ENCODE assay signal across 23 cellular contexts in the genomic region with DNA sequence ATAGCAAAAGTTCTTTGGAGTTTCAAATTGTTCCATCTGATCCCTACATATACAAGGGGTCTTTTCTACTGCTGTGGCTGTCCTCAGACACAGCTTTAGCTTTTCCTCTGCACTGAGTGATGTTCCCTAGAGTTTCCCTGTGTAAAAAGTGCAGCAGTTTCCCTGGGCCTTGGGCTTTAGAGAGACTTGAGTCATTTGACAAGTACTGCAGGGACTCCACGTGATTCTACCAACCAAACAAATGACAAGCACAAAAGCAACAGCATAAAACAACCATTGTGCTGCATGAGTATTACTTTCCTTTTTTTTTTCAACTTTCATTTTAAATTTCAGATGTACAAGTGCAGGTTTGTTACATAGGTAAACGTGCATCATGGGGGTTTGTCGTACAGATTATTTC.
"Had no signal": no experiment of that assay in that cellular context is flagged by ENCODE, and none has a peak within 500 bp of the region (broad histone marks: within the 10 kb centered on the region; RNA-seq: fewer than 3 reads in every experiment).

No MANE protein-coding gene starts in this region.

- H3K27ac Mint-ChIP-seq: endodermal cell; memory B cell; naive B cell; stimulated activated memory B cell treated with anti-CD40 and anti-IgM and Interleukin-4, amounts not matched to agents 10 μg/mL and 1 μg/mL and 100 μg/mL, for 72 hours; stimulated activated naive CD8-positive, alpha-beta T cell treated with anti-CD3 and anti-CD28 coated beads, Interleukin-15, Interleukin-2, amounts not matched to agents 100 ng/mL and 50 ng/mL, for 24 hours had no signal

- H3K4me3 Mint-ChIP-seq: endodermal cell; memory B cell; naive B cell; nephron; stimulated activated memory B cell treated with anti-CD40 and anti-IgM and Interleukin-4, amounts not matched to agents 10 μg/mL and 1 μg/mL and 100 μg/mL, for 72 hours; stimulated activated naive CD8-positive, alpha-beta T cell treated with anti-CD3 and anti-CD28 coated beads, Interleukin-15, Interleukin-2, amounts not matched to agents 100 ng/mL and 50 ng/mL, for 24 hours had no signal

- H3K4me1 Mint-ChIP-seq: memory B cell; naive B cell; stimulated activated memory B cell treated with anti-CD40 and anti-IgM and Interleukin-4, amounts not matched to agents 10 μg/mL and 1 μg/mL and 100 μg/mL, for 72 hours had no signal

- H3K27ac ChIP-seq: colonic mucosa, foreskin keratinocyte, heart right ventricle, parathyroid adenoma, psoas muscle, spleen, testis, tibial nerve had no signal

- H3K36me3 ChIP-seq: colonic mucosa, heart right ventricle, spleen, tibial nerve had no signal

- H3K9me3 Mint-ChIP-seq: endodermal cell; memory B cell; naive B cell; nephron; stimulated activated memory B cell treated with anti-CD40 and anti-IgM and Interleukin-4, amounts not matched to agents 10 μg/mL and 1 μg/mL and 100 μg/mL, for 72 hours; stimulated activated naive CD8-positive, alpha-beta T cell treated with anti-CD3 and anti-CD28 coated beads, Interleukin-15, Interleukin-2, amounts not matched to agents 100 ng/mL and 50 ng/mL, for 24 hours had no signal

- DNase-seq: colonic mucosa; dermis blood vessel endothelial cell; effector CD4-positive, alpha-beta T cell; endodermal cell; erythroblast; foreskin keratinocyte; heart right ventricle; kidney glomerular epithelial cell; naive B cell; psoas muscle; spleen; stimulated activated CD4-positive, alpha-beta T cell treated with anti-CD3 and anti-CD28 coated beads, Interleukin-15, amount 100 ng/mL, for 24 hours; stimulated activated CD4-positive, alpha-beta T cell treated with anti-CD3 and anti-CD28 coated beads, Interleukin-1b, Interleukin-23, amount 100 ng/mL, for 48 hours; stimulated activated CD4-positive, alpha-beta T cell treated with anti-CD3 and anti-CD28 coated beads, Interleukin-4, amount 100 ng/mL, for 24 hours; testis had no signal

- H3K36me3 Mint-ChIP-seq: memory B cell; naive B cell; stimulated activated memory B cell treated with anti-CD40 and anti-IgM and Interleukin-4, amounts not matched to agents 10 μg/mL and 1 μg/mL and 100 μg/mL, for 72 hours had no signal

- H3K4me3 ChIP-seq: colonic mucosa, heart right ventricle, psoas muscle, spleen, testis, tibial nerve had no signal

- ATAC-seq: foreskin keratinocyte; heart right ventricle; left lobe of liver; psoas muscle; sciatic nerve; stimulated activated memory B cell treated with anti-CD40 and anti-IgM and Interleukin-4, amounts not matched to agents 10 μg/mL and 1 μg/mL and 100 μg/mL, for 72 hours had no signal

- H3K27me3 Mint-ChIP-seq: naive B cell; stimulated activated memory B cell treated with anti-CD40 and anti-IgM and Interleukin-4, amounts not matched to agents 10 μg/mL and 1 μg/mL and 100 μg/mL, for 72 hours had no signal

- H3K4me1 ChIP-seq: colonic mucosa, heart right ventricle, parathyroid adenoma, psoas muscle, spleen had no signal

- H3K9me3 ChIP-seq: colonic mucosa, heart right ventricle, psoas muscle, spleen, testis, tibial nerve had no signal

- H3K27me3 ChIP-seq: colonic mucosa, foreskin keratinocyte, heart right ventricle, spleen, testis, tibial nerve had no signal
